In genomic region chr6:119314894-119315272, GRCh38 we compare ENCODE assay signal across 8 cellular contexts. TPM values are rescaled to one million over a fixed set of nuclear protein-coding genes. Genes with fewer than 3 reads are reported as not detected.
A peak's percentile ranks its signal among the peaks of the same experiment; 100 is the strongest.
DNase-seq lines count a peak whose midpoint lies in the region; ATAC-seq and TF ChIP-seq lines count a peak whose summit lies in the region.

No MANE protein-coding gene starts in this region.

- peaks cover 3% of the 10 kb centered on the region for H3K36me3 Mint-ChIP-seq in IgD-negative memory B cell

- H3K9me3 ChIP-seq in lower lobe of right lung = no peaks in the 10 kb centered on the region

- H3K27ac Mint-ChIP-seq in IgD-negative memory B cell = peak overlapping the region; percentile 64 to 100 (median 96)

- intact Hi-C loops in lower lobe of right lung (cut with DNase I) = no loop called here

- peak overlapping the region; percentile 34 to 90 (median 82) for H3K4me3 Mint-ChIP-seq in IgD-negative memory B cell

- H3K4me3 ChIP-seq in lower lobe of right lung = no peak overlapping the region

- no peak for TF ChIP-seq CTCF in lower lobe of right lung (IDR thresholded peaks at IDR 0.05)

- H3K9me3 Mint-ChIP-seq in IgD-negative memory B cell = no peaks in the 10 kb centered on the region

- no peaks in the 10 kb centered on the region for H3K36me3 ChIP-seq in lower lobe of right lung

- H3K27ac ChIP-seq in lower lobe of right lung = peak overlapping the region; percentile 58

- no peaks in the 10 kb centered on the region for H3K27me3 ChIP-seq in lower lobe of right lung (ENCODE audit: low read depth)

- DNase-seq in lower lobe of right lung (no peak), NCI-H748 (lab: John Stamatoyannopoulos, UW; ENCODE audit: unreplicated experiment) (no peak), NCI-H446 treated with DMSO at 0.1 percent for 48 hours (lab: John Stamatoyannopoulos, UW) (no peak), NCI-H1436 treated with DMSO at 0.1 percent for 48 hours (lab: John Stamatoyannopoulos, UW) (no peak), NCI-H345 treated with DMSO at 0.1 percent for 48 hours (lab: John Stamatoyannopoulos, UW; ENCODE audit: unreplicated experiment) (no peak)

- H3K27me3 Mint-ChIP-seq in IgD-negative memory B cell = no peaks in the 10 kb centered on the region

- H3K4me1 Mint-ChIP-seq in IgD-negative memory B cell = peaks cover 21 to 28% (median 22%) of the 10 kb centered on the region in 3 donors

- ATAC-seq in GM18511 (IDR thresholded peaks at IDR 0.05; ENCODE audit: unreplicated experiment) (peak; percentile 48), GM21619 (IDR thresholded peaks at IDR 0.05; ENCODE audit: unreplicated experiment) (peak; percentile 36), lower lobe of right lung (peak in 1 of 2 donors; percentile 34)

- peaks cover 59% of the 10 kb centered on the region for H3K4me1 ChIP-seq in lower lobe of right lung

RNA-seq across cellular contexts. Expression of gene MAN1A1, which starts 34.7 kb away (rescaled TPM):
- 16.9 TPM for polyA plus RNA-seq in IgD-negative memory B cell
- 78.0 TPM for total RNA-seq in lower lobe of right lung
